In genomic region chr1:145846191-145846590, GRCh38 we compare ENCODE assay signal across 8 cellular contexts. TPM values are rescaled to one million over a fixed set of nuclear protein-coding genes. Genes with fewer than 3 reads are reported as not detected.
DNase-seq lines count a peak whose midpoint lies in the region; ATAC-seq, FAIRE-seq and TF ChIP-seq lines count a peak whose summit lies in the region.

No MANE protein-coding gene starts in this region.

- H3K9ac ChIP-seq in SK-N-MC (ENCODE audit: insufficient read length) = peak overlapping the region; percentile 79

- H3K79me2 ChIP-seq in GM23338 (replicated peaks; ENCODE audit: insufficient read depth) = no peaks in the 10 kb centered on the region

- H3K4me1 ChIP-seq in GM23338 (ENCODE audit: insufficient read depth) = no peaks in the 10 kb centered on the region; the same call in 1 of the 2 replicates
- peaks cover 18% of the 10 kb centered on the region for H3K4me1 ChIP-seq in suprapubic skin

- peak overlapping the region; percentile 94 for H3K4me2 ChIP-seq in GM23338

- ATAC-seq in GM23338 = peak; percentile 78
- ATAC-seq in HG03139 (IDR thresholded peaks at IDR 0.05; ENCODE audit: unreplicated experiment) = no peak

- H4K20me1 ChIP-seq in GM23338 (replicated peaks; ENCODE audit: insufficient read depth) = peaks cover under 1% of the 10 kb centered on the region; the same call in 1 of the 2 replicates

- H3K9me2 ChIP-seq in GM23338 (ENCODE audit: insufficient read depth) = no peaks in the 10 kb centered on the region

- 30% methylated on average over 3 of the region's 3 CpGs for WGBS in suprapubic skin

- H3K36me3 Mint-ChIP-seq in GM23338 (ENCODE audit: low read depth) (peaks cover 41% of the 10 kb centered on the region), chondrocyte (ENCODE audit: low read depth) (peaks cover 14% of the 10 kb centered on the region)

- H3K27me3 ChIP-seq in GM23338 (ENCODE audit: insufficient read depth) (no peaks in the 10 kb centered on the region), suprapubic skin (no peaks in the 10 kb centered on the region)

- no peak for TF ChIP-seq POLR2A in suprapubic skin (IDR thresholded peaks at IDR 0.05)

- DNase-seq in Caki2 (ENCODE audit: low read depth) (peak; percentile 49), GM23338 (ENCODE audit: low spot score) (peak; percentile 75), SK-N-MC (ENCODE audit: low read depth, low spot score) (no peak), chondrocyte (ENCODE audit: low spot score) (no peak), left kidney (ENCODE audit: low read depth, low spot score) (peak; percentile 84), suprapubic skin (ENCODE audit: low spot score in 2 of 2) (no peak), RCC 7860 (ENCODE audit: low spot score) (no peak)

- H2AFZ ChIP-seq in GM23338 = peak overlapping the region; percentile 90

- 0 out of 2 replicates have a peak overlapping the region, but pooled peaks have one; percentile 52 for H3K27ac Mint-ChIP-seq in GM23338
- peak overlapping the region; percentile 71 for H3K27ac Mint-ChIP-seq in chondrocyte (ENCODE audit: unreplicated experiment)

- H3K9me3 ChIP-seq in SK-N-MC (ENCODE audit: low read depth, low read length) (no peaks in the 10 kb centered on the region), suprapubic skin (no peaks in the 10 kb centered on the region)

- H3K4me3 ChIP-seq in GM23338 (peak overlapping the region; percentile 87), SK-N-MC (peak overlapping the region; percentile 90), suprapubic skin (peak overlapping the region; percentile 73)

- no peak for TF ChIP-seq EP300 in suprapubic skin (IDR thresholded peaks at IDR 0.05)

- no peak for FAIRE-seq in RCC 7860 (lab: Jason Lieb, UNC)

- H3K9me3 Mint-ChIP-seq in GM23338 (no peaks in the 10 kb centered on the region), chondrocyte (ENCODE audit: low read depth) (no peaks in the 10 kb centered on the region)

- in situ Hi-C loops in Caki2 (cut with HindIII; ENCODE audit: low pct_unique_long_range_greater_than_20kb, low sequenced_read_pairs) = loop anchor here (10.0 kb wide), 1 partner anchor 51 kb away; no protein-coding TSS in a partner anchor

- TF ChIP-seq CTCF in GM23338 (conservative IDR thresholded peaks at IDR 0.05; ENCODE audit: low read depth in 2 of 2) (peak; percentile 67 to 77), chondrocyte (IDR thresholded peaks at IDR 0.05) (peak; percentile 72), suprapubic skin (IDR thresholded peaks at IDR 0.05) (peak; percentile 6 to 57)

- H3F3A ChIP-seq in GM23338 (replicated peaks; ENCODE audit: low read depth) = peaks cover 9% of the 10 kb centered on the region; the same call in 1 of the 2 replicates

- H3K36me3 ChIP-seq in GM23338 (ENCODE audit: insufficient read depth) (peaks cover 21% of the 10 kb centered on the region), SK-N-MC (ENCODE audit: insufficient read depth, low read length) (peaks cover 38% of the 10 kb centered on the region), suprapubic skin (peaks cover 52% of the 10 kb centered on the region)

- H3K4me1 Mint-ChIP-seq in GM23338 = peaks cover 5% of the 10 kb centered on the region; the same call in 2 of the 3 replicates
- H3K4me1 Mint-ChIP-seq in chondrocyte (ENCODE audit: low read depth) = peaks cover 31% of the 10 kb centered on the region

- H3K27ac ChIP-seq in GM23338 (ENCODE audit: low read depth) = no peak overlapping the region
- H3K27ac ChIP-seq in SK-N-MC = no peak overlapping the region
- H3K27ac ChIP-seq in suprapubic skin = peak overlapping the region; percentile 80

- H3K27me3 Mint-ChIP-seq in GM23338 (ENCODE audit: insufficient read depth, low read depth, poor library complexity) (peaks cover 2% of the 10 kb centered on the region), chondrocyte (ENCODE audit: low read depth) (no peaks in the 10 kb centered on the region)

- H3K4me3 Mint-ChIP-seq in GM23338 (no peak overlapping the region), chondrocyte (ENCODE audit: unreplicated experiment) (no peak overlapping the region)

TF ChIP-seq in GM23338, 12 proteins besides CTCF, POLR2A, EP300 and RAD21 (continues in another document):
- no peak for TF ChIP-seq ZNF331 (CRISPR knock-in tag; IDR thresholded peaks at IDR 0.05; ENCODE audit: low read depth)
- no peak for TF ChIP-seq CREB1 (CRISPR knock-in tag; IDR thresholded peaks at IDR 0.05; ENCODE audit: low read depth)
- no peak for TF ChIP-seq STAT1 (IDR thresholded peaks at IDR 0.05; ENCODE audit: unreplicated experiment)
- TF ChIP-seq EZH2 (IDR thresholded peaks at IDR 0.05; ENCODE audit: low read depth, unreplicated experiment) = no peak

RNA-seq across cellular contexts. Expression of gene NUDT17, which starts 0.8 kb away (rescaled TPM):
- 5.1 and 9.9 TPM in 2 replicates for total RNA-seq in Caki2 (2014; rRNA removed; shearing (Covaris generic); ENCODE audit: low replicate concordance)
- total RNA-seq in GM23338 (2014; rRNA removed; shearing (Covaris generic)) = 4.3 and 6.8 TPM in 2 replicates
- polyA plus RNA-seq in GM23338 (2016; fragmentation: Nextera tagmentation; extraction: Ambion mirVana) = 2.8 and 5.7 TPM in 2 replicates
- 3.8 to 7.3 TPM (median 6.5 TPM) in 3 replicates for total RNA-seq in chondrocyte
- 1 to 10 TPM; 1.3 to 3.9 (median 2.1) TPM for total RNA-seq in suprapubic skin

RNA-seq across cellular contexts. Expression of gene PIAS3, which starts 12.7 kb away (rescaled TPM):
- total RNA-seq in Caki2 (2014; rRNA removed; shearing (Covaris generic); ENCODE audit: low replicate concordance) = 5.0 and 8.1 TPM in 2 replicates
- total RNA-seq in GM23338 (2014; rRNA removed; shearing (Covaris generic)) = 33.2 and 35.7 TPM in 2 replicates
- 40.8 and 45.4 TPM in 2 replicates for polyA plus RNA-seq in GM23338 (2016; fragmentation: Nextera tagmentation; extraction: Ambion mirVana)
- total RNA-seq in chondrocyte (57.1 to 58.5 TPM (median 57.1 TPM) in 3 replicates), suprapubic skin (10 to 100 TPM; 43.8 to 78.4 (median 49.4) TPM)

RNA-seq across cellular contexts. Expression of gene POLR3C, which starts 22.2 kb away (rescaled TPM):
- total RNA-seq in Caki2 (2014; rRNA removed; shearing (Covaris generic); ENCODE audit: low replicate concordance) = 13.9 and 24.8 TPM in 2 replicates
- 15.7 and 23.9 TPM in 2 replicates for total RNA-seq in GM23338 (2014; rRNA removed; shearing (Covaris generic))
- 11.6 and 15.1 TPM in 2 replicates for polyA plus RNA-seq in GM23338 (2016; fragmentation: Nextera tagmentation; extraction: Ambion mirVana)
- total RNA-seq in chondrocyte (28.3 to 31.3 TPM (median 30.7 TPM) in 3 replicates), suprapubic skin (10 to 100 TPM; 22.5 to 40.8 (median 24.8) TPM)

RNA-seq across cellular contexts. Expression of gene RNF115, which starts 22.3 kb away (rescaled TPM):
- total RNA-seq in Caki2 (2014; rRNA removed; shearing (Covaris generic); ENCODE audit: low replicate concordance) = 13.1 and 14.5 TPM in 2 replicates
- total RNA-seq in GM23338 (2014; rRNA removed; shearing (Covaris generic)) = 10.5 and 10.6 TPM in 2 replicates
- polyA plus RNA-seq in GM23338 (2016; fragmentation: Nextera tagmentation; extraction: Ambion mirVana) = 10.8 and 10.9 TPM in 2 replicates
- total RNA-seq in chondrocyte (12.7 to 16.4 TPM (median 13.0 TPM) in 3 replicates), suprapubic skin (10 to 100 TPM in 2 of 4 donors, 1 to 10 TPM in 2; 7.1 to 22.3 (median 12.2) TPM)

RNA-seq across cellular contexts. Expression of gene ANKRD35, which starts 39.5 kb away (rescaled TPM):
- not detected in 2 replicates for total RNA-seq in Caki2 (2014; rRNA removed; shearing (Covaris generic); ENCODE audit: low replicate concordance)
- total RNA-seq in GM23338 (2014; rRNA removed; shearing (Covaris generic)) = 3.6 and 4.3 TPM in 2 replicates
- 4.9 and 5.6 TPM in 2 replicates for polyA plus RNA-seq in GM23338 (2016; fragmentation: Nextera tagmentation; extraction: Ambion mirVana)
- total RNA-seq in chondrocyte = not detected in 3 replicates
- total RNA-seq in suprapubic skin = 10 to 100 TPM; 32.9 to 62.7 (median 37.1) TPM

Comparison
In these comparisons a context has a peak if more than half of its experiments do, and no peak if none do; other contexts are left out.
1. DNase-seq: peak in Caki2 (single experiment), GM23338 (single experiment) and left kidney (single experiment); none in SK-N-MC (single experiment), chondrocyte (single experiment), suprapubic skin (0 of 2) and RCC 7860 (single experiment).
2. Peak in every context shown above with its lines, with median percentiles within 50 percentile points of each other: H3K4me3 ChIP-seq and CTCF ChIP-seq.